ENCODE assay signal across 8 cellular contexts in genomic region chr2:231462729-231463465, GRCh38. TPM values are rescaled to one million over a fixed set of nuclear protein-coding genes. Genes with fewer than 3 reads are reported as not detected.
A peak's percentile ranks its signal among the peaks of the same experiment; 100 is the strongest.
DNase-seq lines count a peak whose midpoint lies in the region; ATAC-seq and TF ChIP-seq lines count a peak whose summit lies in the region.

No MANE protein-coding gene starts in this region.

- H3K4me2 ChIP-seq in mammary epithelial cell (ENCODE audit: insufficient read depth, low read depth, low read length) = peak overlapping the region; percentile 87

- ATAC-seq in stimulated activated naive CD8-positive, alpha-beta T cell treated with anti-CD3 and anti-CD28 coated beads, Interleukin-15, Interleukin-2, amounts not matched to agents 100 U/mL and 50 U/mL, for 24 hours = no peak
- ATAC-seq in GM21576 (IDR thresholded peaks at IDR 0.05; ENCODE audit: unreplicated experiment) (no peak), GM19467 (IDR thresholded peaks at IDR 0.05; ENCODE audit: unreplicated experiment) (no peak)

- dilution Hi-C loops in mammary epithelial cell (cut with HindIII; ENCODE audit: low sequenced_read_pairs) = no loop called here

- H4K20me1 ChIP-seq in mammary epithelial cell (ENCODE audit: insufficient read depth, low read length) = peaks cover 18% of the 10 kb centered on the region

- DNase-seq in stimulated activated naive CD8-positive, alpha-beta T cell treated with anti-CD3 and anti-CD28 coated beads, Interleukin-15, Interleukin-2, amounts not matched to agents 100 U/mL and 50 U/mL, for 24 hours = no peak
- DNase-seq in mammary epithelial cell (peak; percentile 11), NCI-H524 (lab: John Stamatoyannopoulos, UW) (no peak)
- no peak for DNase-seq in stimulated activated naive CD4-positive, alpha-beta T cell (lab: John Stamatoyannopoulos, UW)

- H3K4me1 ChIP-seq in mammary epithelial cell (ENCODE audit: insufficient read depth, low read length) = peaks cover 19% of the 10 kb centered on the region
- H3K4me1 ChIP-seq in mononuclear cell (ENCODE audit: insufficient read depth, low read length) = peaks cover 41% of the 10 kb centered on the region

- H3K4me3 ChIP-seq in mammary epithelial cell (replicated peaks in 1 of 3; ENCODE audit: insufficient read depth in 1 of 3, low read depth in 2 of 3, low read length in 3 of 3) (peak overlapping the region; percentile 95 to 100 (median 96)), mononuclear cell (ENCODE audit: low read length) (peak overlapping the region; percentile 86)

- intact Hi-C loops in mammary epithelial cell (cut with micrococcal nuclease) = loop anchor here (5.0 kb wide), 1 partner anchor 244 kb away; the partner anchor contains the start of gene PTMA

- no peaks in the 10 kb centered on the region for H3K9me3 Mint-ChIP-seq in stimulated activated naive CD8-positive, alpha-beta T cell treated with anti-CD3 and anti-CD28 coated beads, Interleukin-15, Interleukin-2, amounts not matched to agents 100 ng/mL and 50 ng/mL, for 24 hours

- peaks cover 46% of the 10 kb centered on the region for H3K36me3 ChIP-seq in mammary epithelial cell (ENCODE audit: insufficient read depth, low read length)

- peak overlapping the region; percentile 98 for H3K27ac Mint-ChIP-seq in stimulated activated naive CD8-positive, alpha-beta T cell treated with anti-CD3 and anti-CD28 coated beads, Interleukin-15, Interleukin-2, amounts not matched to agents 100 ng/mL and 50 ng/mL, for 24 hours

- peaks cover 56% of the 10 kb centered on the region for H3K4me1 Mint-ChIP-seq in stimulated activated naive CD8-positive, alpha-beta T cell treated with anti-CD3 and anti-CD28 coated beads, Interleukin-15, Interleukin-2, amounts not matched to agents 100 ng/mL and 50 ng/mL, for 24 hours (ENCODE audit: low read depth)

- in situ Hi-C loops in mammary epithelial cell (cut with MboI; ENCODE audit: low sequenced_read_pairs in 2 of 2) = no loop called here

- no peaks in the 10 kb centered on the region for H3K27me3 Mint-ChIP-seq in stimulated activated naive CD8-positive, alpha-beta T cell treated with anti-CD3 and anti-CD28 coated beads, Interleukin-15, Interleukin-2, amounts not matched to agents 100 ng/mL and 50 ng/mL, for 24 hours

- BruUV-seq in mammary epithelial cell (replicated peaks; lab: Mats Ljungman, UMichigan) = no TSS peak

- H3K4me3 Mint-ChIP-seq in stimulated activated naive CD8-positive, alpha-beta T cell treated with anti-CD3 and anti-CD28 coated beads, Interleukin-15, Interleukin-2, amounts not matched to agents 100 ng/mL and 50 ng/mL, for 24 hours = peak overlapping the region; percentile 99

- CTCF ChIA-PET in mammary epithelial cell (lab: Charles Lee; ENCODE audit: low non-redundant PET) = no interaction called here

- peak overlapping the region; percentile 92 for H3K27ac ChIP-seq in mammary epithelial cell (ENCODE audit: insufficient read depth, low read depth, low read length)

- H3K27me3 ChIP-seq in mammary epithelial cell (ENCODE audit: insufficient read depth, low read length) (no peaks in the 10 kb centered on the region), mononuclear cell (ENCODE audit: insufficient read depth, low read length) (no peaks in the 10 kb centered on the region)

- H2AFZ ChIP-seq in mammary epithelial cell (ENCODE audit: low read depth, low read length) = no peak overlapping the region

- H3K9me3 ChIP-seq in mammary epithelial cell (replicated peaks; ENCODE audit: insufficient read depth, low read length) (no peaks in the 10 kb centered on the region), mononuclear cell (ENCODE audit: low read depth, low read length) (no peaks in the 10 kb centered on the region)

- peaks cover 64% of the 10 kb centered on the region for H3K36me3 Mint-ChIP-seq in stimulated activated naive CD8-positive, alpha-beta T cell treated with anti-CD3 and anti-CD28 coated beads, Interleukin-15, Interleukin-2, amounts not matched to agents 100 ng/mL and 50 ng/mL, for 24 hours (ENCODE audit: low read depth)

- H3K79me2 ChIP-seq in mammary epithelial cell (ENCODE audit: insufficient read depth, low read length) = peaks cover 73% of the 10 kb centered on the region

- no peak for TF ChIP-seq CTCF in mammary epithelial cell (conservative IDR thresholded peaks at IDR 0.05 in 1 of 2, IDR thresholded peaks at IDR 0.05 in 1 of 2; ENCODE audit: extremely low read depth in 1 of 2, insufficient read depth in 1 of 2, low read depth in 1 of 2, low read length in 2 of 2)

- WGBS in mammary epithelial cell (ENCODE audit: low coverage, missing lambda C conversion rate) = 3% methylated on average over 4 of the region's 4 CpGs

- peak overlapping the region; percentile 96 for H3K9ac ChIP-seq in mammary epithelial cell (ENCODE audit: insufficient read depth, low read length)

RNA-seq across cellular contexts. Expression of gene NCL, which starts 1.4 kb away (rescaled TPM):
- total RNA-seq in mammary epithelial cell (100 to 1,000 TPM in 1 of 2 donors, 10 to 100 TPM in 1; 98.0 to 671 TPM), mononuclear cell (182 TPM)
- polyA plus RNA-seq in mammary epithelial cell = 103 TPM
- polyA minus RNA-seq in mammary epithelial cell = 163 TPM
